ENCODE assay signal across 24 cellular contexts in genomic region chrX:118968031-118968430, GRCh38.
"Had no signal": no experiment of that assay in that cellular context is flagged by ENCODE, and none has a peak within 500 bp of the region (broad histone marks: within the 10 kb centered on the region; RNA-seq: fewer than 3 reads in every experiment).

No MANE protein-coding gene starts in this region.

- H3K27me3 ChIP-seq: esophagus muscularis mucosa, gastrocnemius medialis, ovary, right atrium auricular region, tibial artery had no signal

- H3K36me3 ChIP-seq: esophagus muscularis mucosa, gastrocnemius medialis, neutrophil, ovary, prostate gland, right atrium auricular region, tibial artery had no signal

- H3K9me3 Mint-ChIP-seq: activated naive CD4-positive, alpha-beta T cell treated with anti-CD3 and anti-CD28 coated beads for 36 hours; activated naive CD8-positive, alpha-beta T cell treated with anti-CD3 and anti-CD28 coated beads, Interleukin-2, amount 50 U/mL, for 24 hours; activated T-cell treated with anti-CD3 and anti-CD28 coated beads, Interleukin-2, amount 50 U/mL, for 4 hours; effector memory CD8-positive, alpha-beta T cell; stimulated activated naive CD8-positive, alpha-beta T cell treated with anti-CD3 and anti-CD28 coated beads, Interleukin-15, Interleukin-2, amounts not matched to agents 100 ng/mL and 50 ng/mL, for 24 hours had no signal

- H3K27ac ChIP-seq: esophagus muscularis mucosa, gastrocnemius medialis, neutrophil, ovary, prostate gland, right atrium auricular region, tibial artery had no signal

- H3K4me3 ChIP-seq: esophagus muscularis mucosa, gastrocnemius medialis, ovary, prostate gland, right atrium auricular region, tibial artery had no signal

- H3K27ac Mint-ChIP-seq: activated CD8-positive, alpha-beta T cell treated with anti-CD3 and anti-CD28 coated beads, Interleukin-2, amount 10 ng/mL, durations not matched to agents 7 days and 5 days; activated naive CD4-positive, alpha-beta T cell treated with anti-CD3 and anti-CD28 coated beads for 36 hours; activated naive CD8-positive, alpha-beta T cell treated with anti-CD3 and anti-CD28 coated beads, Interleukin-2, amount 50 U/mL, for 24 hours; effector memory CD8-positive, alpha-beta T cell; nephron; stimulated activated naive CD8-positive, alpha-beta T cell treated with anti-CD3 and anti-CD28 coated beads, Interleukin-15, Interleukin-2, amounts not matched to agents 100 ng/mL and 50 ng/mL, for 24 hours had no signal

- FAIRE-seq: endothelial cell of umbilical vein, islet of Langerhans had no signal

- H3K4me3 Mint-ChIP-seq: activated CD8-positive, alpha-beta T cell treated with anti-CD3 and anti-CD28 coated beads, Interleukin-2, amount 10 ng/mL, durations not matched to agents 7 days and 5 days; activated naive CD4-positive, alpha-beta T cell treated with anti-CD3 and anti-CD28 coated beads for 36 hours; activated naive CD8-positive, alpha-beta T cell treated with anti-CD3 and anti-CD28 coated beads, Interleukin-2, amount 50 U/mL, for 24 hours; activated T-cell treated with anti-CD3 and anti-CD28 coated beads, Interleukin-2, amount 50 U/mL, for 4 hours; effector memory CD8-positive, alpha-beta T cell; nephron; stimulated activated naive CD8-positive, alpha-beta T cell treated with anti-CD3 and anti-CD28 coated beads, Interleukin-15, Interleukin-2, amounts not matched to agents 100 ng/mL and 50 ng/mL, for 24 hours had no signal

- DNase-seq: activated CD4-positive, alpha-beta T cell treated with anti-CD3 and anti-CD28 coated beads for 1 hour; activated CD4-positive, alpha-beta T cell treated with anti-CD3 and anti-CD28 coated beads, Interleukin-2, amount 50 U/mL, for 1 hour; activated CD8-positive, alpha-beta T cell treated with anti-CD3 and anti-CD28 coated beads, Interleukin-2, amount 10 ng/mL, durations not matched to agents 7 days and 5 days; activated effector memory CD4-positive, alpha-beta T cell treated with Interleukin-2 at 50 U/mL for 16 hours; activated naive CD4-positive, alpha-beta T cell treated with anti-CD3 and anti-CD28 coated beads for 36 hours; activated naive CD8-positive, alpha-beta T cell treated with anti-CD3 and anti-CD28 coated beads, Interleukin-2, amount 50 U/mL, for 24 hours; activated T-cell treated with anti-CD3 and anti-CD28 coated beads, Interleukin-2, amount 50 U/mL, for 4 hours; effector memory CD8-positive, alpha-beta T cell; gastrocnemius medialis; head of caudate nucleus; left colon; mesenchymal stem cell; ovary; stimulated activated CD4-positive, alpha-beta T cell treated with anti-CD3 and anti-CD28 coated beads, Interleukin-4, amount 100 ng/mL, for 4 hours; T-helper 1 cell; tibial artery had no signal

- ATAC-seq: activated CD8-positive, alpha-beta T cell treated with anti-CD3 and anti-CD28 coated beads, Interleukin-2, amount 10 ng/mL, durations not matched to agents 7 days and 5 days; activated naive CD8-positive, alpha-beta T cell treated with anti-CD3 and anti-CD28 coated beads, Interleukin-2, amount 50 U/mL, for 24 hours; activated T-cell treated with anti-CD3 and anti-CD28 coated beads, Interleukin-2, amount 50 U/mL, for 4 hours; effector memory CD8-positive, alpha-beta T cell; gastrocnemius medialis; left colon had no signal

- H3K9me3 ChIP-seq: esophagus muscularis mucosa, gastrocnemius medialis, neutrophil, ovary, prostate gland, right atrium auricular region, tibial artery had no signal

- H3K4me1 ChIP-seq: gastrocnemius medialis, prostate gland, tibial artery had no signal

- H3K4me1 Mint-ChIP-seq: activated naive CD8-positive, alpha-beta T cell treated with anti-CD3 and anti-CD28 coated beads, Interleukin-2, amount 50 U/mL, for 24 hours; nephron had no signal
